In genomic region chr15:57885435-57885834, GRCh38 we compare ENCODE assay signal across 26 cellular contexts.
"Had no signal": no experiment of that assay in that cellular context is flagged by ENCODE, and none has a peak within 500 bp of the region (broad histone marks: within the 10 kb centered on the region; RNA-seq: fewer than 3 reads in every experiment).

No MANE protein-coding gene starts in this region.

- H3K27me3 ChIP-seq: testis, thyroid gland, tibial artery, tibial nerve, transverse colon, upper lobe of left lung, upper lobe of right lung, uterus, vagina had no signal

- H3K36me3 ChIP-seq: stomach, suprapubic skin, thoracic aorta, thyroid gland, tibial artery, tibial nerve, transverse colon, upper lobe of left lung, upper lobe of right lung, uterus, vagina had no signal

- H3K4me1 ChIP-seq: stomach, suprapubic skin, thyroid gland, tibial artery, tibial nerve, transverse colon, upper lobe of left lung, upper lobe of right lung, uterus had no signal

- ATAC-seq: stimulated activated effector memory CD8-positive, alpha-beta T cell treated with anti-CD3 and anti-CD28 coated beads, Interleukin-12 subunit alpha, Interleukin-12 subunit beta, amount 100 ng/mL, for 72 hours; stimulated activated memory B cell treated with anti-CD40 and anti-IgM and Interleukin-4, amounts not matched to agents 10 μg/mL and 1 μg/mL and 100 μg/mL, for 72 hours; stimulated activated naive B cell treated with anti-CD40 and anti-IgM and Interleukin-4, amounts not matched to agents 10 μg/mL and 1 μg/mL and 100 μg/mL, for 72 hours; stimulated activated naive CD8-positive, alpha-beta T cell treated with anti-CD3 and anti-CD28 coated beads, Interleukin-15, amount 100 ng/mL, for 72 hours; stimulated activated naive CD8-positive, alpha-beta T cell treated with anti-CD3 and anti-CD28 coated beads, Interleukin-15, Interleukin-2, amounts not matched to agents 100 U/mL and 50 U/mL, for 24 hours; upper lobe of right lung had no signal

- H3K9me3 ChIP-seq: stomach, suprapubic skin, testis, thoracic aorta, thyroid gland, tibial artery, tibial nerve, transverse colon, upper lobe of left lung, upper lobe of right lung, uterus, vagina had no signal

- H3K27ac ChIP-seq: stomach, suprapubic skin, testis, thoracic aorta, thyroid gland, tibial artery, tibial nerve, transverse colon, upper lobe of left lung, upper lobe of right lung, uterus, vagina had no signal

- DNase-seq: stimulated activated CD4-positive, alpha-beta T cell treated with anti-CD3 and anti-CD28 coated beads, Interleukin-2, amount 100 ng/mL, for 48 hours; stimulated activated CD4-positive, alpha-beta T cell treated with anti-CD3 and anti-CD28 coated beads, Interleukin-4, amount 100 ng/mL, for 1 hour; stimulated activated CD4-positive, alpha-beta T cell treated with anti-CD3 and anti-CD28 coated beads, Interleukin-4, amount 100 ng/mL, for 24 hours; stimulated activated CD4-positive, alpha-beta T cell treated with anti-CD3 and anti-CD28 coated beads, Interleukin-4, amount 100 ng/mL, for 4 hours; stimulated activated CD8-positive, alpha-beta memory T cell treated with anti-CD3 and anti-CD28 coated beads, Interleukin-4, amount 100 ng/mL, for 48 hours; stimulated activated naive B cell treated with anti-CD40 and anti-IgM and Interleukin-4, amounts not matched to agents 10 μg/mL and 1 μg/mL and 100 μg/mL, for 72 hours; stimulated activated naive CD4-positive, alpha-beta T cell; stimulated activated naive CD4-positive, alpha-beta T cell treated with Interleukin-2 at 50 U/mL for 16 hours; stimulated activated naive CD8-positive, alpha-beta T cell treated with anti-CD3 and anti-CD28 coated beads, Interleukin-15, amount 100 ng/mL, for 72 hours; stimulated activated naive CD8-positive, alpha-beta T cell treated with anti-CD3 and anti-CD28 coated beads, Interleukin-15, Interleukin-2, amounts not matched to agents 100 U/mL and 50 U/mL, for 24 hours; stomach; substantia nigra; testis; thyroid gland; tibial artery; transverse colon; trophoblast cell; upper lobe of right lung; uterus had no signal

- H3K4me3 ChIP-seq: stomach, suprapubic skin, testis, thoracic aorta, thyroid gland, tibial artery, tibial nerve, transverse colon, upper lobe of left lung, upper lobe of right lung, uterus, vagina had no signal
